14 cellular contexts compared by ENCODE assay signal in genomic region chr10:92102601-92103213, GRCh38.
"Had no signal": no experiment of that assay in that cellular context is flagged by ENCODE, and none has a peak within 500 bp of the region (broad histone marks: within the 10 kb centered on the region; RNA-seq: fewer than 3 reads in every experiment).

No MANE protein-coding gene starts in this region.

- H3K27ac ChIP-seq: left lung, pancreas, tibial artery had no signal

- DNase-seq: activated CD4-positive, alpha-beta T cell treated with anti-CD3 and anti-CD28 coated beads, Interleukin-2, amount 50 U/mL, for 48 hours; activated CD4-positive, CD25-positive, alpha-beta regulatory T cell treated with anti-CD3 and anti-CD28 coated beads, Interleukin-2, amount 50 U/mL, for 72 hours; activated CD8-positive, alpha-beta memory T cell treated with anti-CD3 and anti-CD28 coated beads, Interleukin-2, amount 10 ng/mL, durations not matched to agents 7 days and 5 days; activated effector memory CD4-positive, alpha-beta T cell treated with anti-CD3 and anti-CD28 coated beads, Interleukin-2, amount 50 U/mL, for 16 hours; activated naive CD8-positive, alpha-beta T cell treated with anti-CD3 and anti-CD28 coated beads for 36 hours; activated T-cell treated with anti-CD3 and anti-CD28 coated beads, Interleukin-2, amount 50 U/mL, for 24 hours; dermis blood vessel endothelial cell; endodermal cell; heart right ventricle; left lung; pancreas; tibial artery had no signal

- H3K4me3 ChIP-seq: heart right ventricle, left lung, pancreas, tibial artery, vagina had no signal

- H3K27ac Mint-ChIP-seq: activated naive CD8-positive, alpha-beta T cell treated with anti-CD3 and anti-CD28 coated beads for 36 hours; activated T-cell treated with anti-CD3 and anti-CD28 coated beads, Interleukin-2, amount 50 U/mL, for 24 hours; endodermal cell; stimulated activated memory B cell treated with anti-CD40 and anti-IgM and Interleukin-4, amounts not matched to agents 10 μg/mL and 1 μg/mL and 100 μg/mL, for 72 hours had no signal

- H3K36me3 Mint-ChIP-seq: activated naive CD8-positive, alpha-beta T cell treated with anti-CD3 and anti-CD28 coated beads for 36 hours had no signal

- H3K27me3 ChIP-seq: heart right ventricle, left lung, pancreas, tibial artery, vagina had no signal

- H3K9me3 Mint-ChIP-seq: activated naive CD8-positive, alpha-beta T cell treated with anti-CD3 and anti-CD28 coated beads for 36 hours; activated T-cell treated with anti-CD3 and anti-CD28 coated beads, Interleukin-2, amount 50 U/mL, for 24 hours; endodermal cell; stimulated activated memory B cell treated with anti-CD40 and anti-IgM and Interleukin-4, amounts not matched to agents 10 μg/mL and 1 μg/mL and 100 μg/mL, for 72 hours had no signal

- H3K27me3 Mint-ChIP-seq: activated CD8-positive, alpha-beta memory T cell treated with anti-CD3 and anti-CD28 coated beads, Interleukin-2, amount 10 ng/mL, durations not matched to agents 7 days and 5 days; activated naive CD8-positive, alpha-beta T cell treated with anti-CD3 and anti-CD28 coated beads for 36 hours; activated T-cell treated with anti-CD3 and anti-CD28 coated beads, Interleukin-2, amount 50 U/mL, for 24 hours; stimulated activated memory B cell treated with anti-CD40 and anti-IgM and Interleukin-4, amounts not matched to agents 10 μg/mL and 1 μg/mL and 100 μg/mL, for 72 hours had no signal

- H3K9me3 ChIP-seq: heart right ventricle, left lung, pancreas, tibial artery, vagina had no signal

- H3K36me3 ChIP-seq: heart right ventricle, left lung, pancreas, tibial artery, vagina had no signal

- H3K4me3 Mint-ChIP-seq: activated CD8-positive, alpha-beta memory T cell treated with anti-CD3 and anti-CD28 coated beads, Interleukin-2, amount 10 ng/mL, durations not matched to agents 7 days and 5 days; activated naive CD8-positive, alpha-beta T cell treated with anti-CD3 and anti-CD28 coated beads for 36 hours; activated T-cell treated with anti-CD3 and anti-CD28 coated beads, Interleukin-2, amount 50 U/mL, for 24 hours; endodermal cell; stimulated activated memory B cell treated with anti-CD40 and anti-IgM and Interleukin-4, amounts not matched to agents 10 μg/mL and 1 μg/mL and 100 μg/mL, for 72 hours had no signal
